Comparison of ENCODE assay signal across 26 cellular contexts in the genomic region with DNA sequence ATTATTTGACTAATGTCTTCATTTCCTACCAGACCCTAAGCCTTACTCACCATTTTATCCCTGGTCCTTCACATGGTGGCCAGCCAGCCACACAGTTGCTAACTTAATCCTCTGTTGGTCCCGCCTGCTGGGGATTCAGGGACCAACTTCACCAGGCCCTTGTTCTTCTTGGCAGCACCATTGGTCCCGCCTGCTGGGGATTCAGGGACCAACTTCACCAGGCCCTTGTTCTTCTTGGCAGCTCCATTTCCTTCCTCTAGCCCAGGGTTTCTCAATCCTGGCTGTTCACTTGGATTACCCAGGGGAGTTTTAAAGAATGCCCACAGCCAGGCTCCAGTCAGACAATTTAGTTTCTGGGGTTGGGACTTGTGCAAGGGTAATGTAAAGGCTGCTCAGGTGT.
"Had no signal": no experiment of that assay in that cellular context is flagged by ENCODE, and none has a peak within 500 bp of the region (broad histone marks: within the 10 kb centered on the region; RNA-seq: fewer than 3 reads in every experiment).

No MANE protein-coding gene starts in this region.

- DNase-seq: effector CD8-positive, alpha-beta T cell; endodermal cell; foreskin fibroblast; gastrocnemius medialis; head of caudate nucleus; mucosa of descending colon; naive B cell; psoas muscle; right cardiac atrium; spleen; stimulated activated CD4-positive, alpha-beta T cell treated with anti-CD3 and anti-CD28 coated beads, Interleukin-4, amount 100 ng/mL, for 4 hours; stimulated activated naive CD8-positive, alpha-beta T cell treated with anti-CD3 and anti-CD28 coated beads, Interleukin-15, Interleukin-2, amounts not matched to agents 100 U/mL and 50 U/mL, for 24 hours; substantia nigra; testis; tibial artery had no signal

- H3K27me3 ChIP-seq: testis had no signal

- H3K27ac Mint-ChIP-seq: dendritic cell treated with granulocyte-macrophage colony-stimulating factor and Interleukin-4, amounts not matched to agents 40 ng/mL and 50 ng/mL, for 4 days; endodermal cell; memory B cell; mesothelial cell of epicardium; natural killer cell treated with Interleukin-12 subunit alpha and Interleukin-12 subunit beta and Interleukin-15 and Interleukin-18, amount 100 ng/mL, for 72 hours; stimulated activated memory B cell treated with anti-CD40 and anti-IgM and Interleukin-4, amounts not matched to agents 10 μg/mL and 1 μg/mL and 100 μg/mL, for 72 hours; type B pancreatic cell had no signal

- H3K4me3 ChIP-seq: gastrocnemius medialis, mucosa of descending colon, psoas muscle, skin epidermis, spleen, testis, tibial artery had no signal

- H3K4me3 Mint-ChIP-seq: dendritic cell treated with granulocyte-macrophage colony-stimulating factor and Interleukin-4, amounts not matched to agents 40 ng/mL and 50 ng/mL, for 4 days; endodermal cell; memory B cell; mesothelial cell of epicardium; natural killer cell treated with Interleukin-12 subunit alpha and Interleukin-12 subunit beta and Interleukin-15 and Interleukin-18, amount 100 ng/mL, for 72 hours; neural crest cell; stimulated activated memory B cell treated with anti-CD40 and anti-IgM and Interleukin-4, amounts not matched to agents 10 μg/mL and 1 μg/mL and 100 μg/mL, for 72 hours; type B pancreatic cell had no signal

- H3K9me3 ChIP-seq: gastrocnemius medialis, mucosa of descending colon, psoas muscle, spleen, testis, tibial artery had no signal

- H3K9me3 Mint-ChIP-seq: dendritic cell treated with granulocyte-macrophage colony-stimulating factor and Interleukin-4, amounts not matched to agents 40 ng/mL and 50 ng/mL, for 4 days; endodermal cell; memory B cell; mesothelial cell of epicardium; natural killer cell treated with Interleukin-12 subunit alpha and Interleukin-12 subunit beta and Interleukin-15 and Interleukin-18, amount 100 ng/mL, for 72 hours; stimulated activated memory B cell treated with anti-CD40 and anti-IgM and Interleukin-4, amounts not matched to agents 10 μg/mL and 1 μg/mL and 100 μg/mL, for 72 hours; type B pancreatic cell had no signal

- H3K36me3 Mint-ChIP-seq: memory B cell; mesothelial cell of epicardium; naive B cell; natural killer cell treated with Interleukin-12 subunit alpha and Interleukin-12 subunit beta and Interleukin-15 and Interleukin-18, amount 100 ng/mL, for 72 hours; stimulated activated memory B cell treated with anti-CD40 and anti-IgM and Interleukin-4, amounts not matched to agents 10 μg/mL and 1 μg/mL and 100 μg/mL, for 72 hours; type B pancreatic cell had no signal

- H3K4me1 ChIP-seq: gastrocnemius medialis, psoas muscle, spleen, testis, tibial artery had no signal

- H3K36me3 ChIP-seq: gastrocnemius medialis, spleen, tibial artery had no signal

- FAIRE-seq: colon, keratinocyte had no signal

- H3K27ac ChIP-seq: epithelial cell of prostate, gastrocnemius medialis, psoas muscle, skin epidermis, spleen, testis, tibial artery had no signal

- H3K4me1 Mint-ChIP-seq: memory B cell; mesothelial cell of epicardium; naive B cell; stimulated activated memory B cell treated with anti-CD40 and anti-IgM and Interleukin-4, amounts not matched to agents 10 μg/mL and 1 μg/mL and 100 μg/mL, for 72 hours had no signal
